In genomic region chr2:195447353-195447975, GRCh38 we compare ENCODE assay signal across 1 cellular context.
TF ChIP-seq lines count a peak whose summit lies in the region.

No MANE protein-coding gene starts in this region.

TF ChIP-seq in HepG2, 621 proteins besides CTCF, POLR2A, EP300 and RAD21 (continued from another document):
- TF ChIP-seq AFF4 (CRISPR knock-in tag; IDR thresholded peaks at IDR 0.05), result no peak
- TF ChIP-seq ZMYM2 (CRISPR knock-in tag; IDR thresholded peaks at IDR 0.05), result no peak
- no peak for TF ChIP-seq IRF2 (CRISPR knock-in tag; IDR thresholded peaks at IDR 0.05)
- TF ChIP-seq DRAP1 (CRISPR knock-in tag; IDR thresholded peaks at IDR 0.05), result no peak
- no peak for TF ChIP-seq NRL (CRISPR knock-in tag; IDR thresholded peaks at IDR 0.05; ENCODE audit: borderline replicate concordance)
- TF ChIP-seq ZFP36 (IDR thresholded peaks at IDR 0.05; ENCODE audit: borderline replicate concordance, low read depth, low read length, partially characterized antibody), result no peak
- TF ChIP-seq HIVEP1 (CRISPR knock-in tag; IDR thresholded peaks at IDR 0.05), result no peak
- TF ChIP-seq THAP9 (CRISPR knock-in tag; IDR thresholded peaks at IDR 0.05; ENCODE audit: borderline replicate concordance), result no peak
- TF ChIP-seq ZNF530 (CRISPR knock-in tag; IDR thresholded peaks at IDR 0.05; ENCODE audit: low read depth), result no peak
- TF ChIP-seq RAD51 (IDR thresholded peaks at IDR 0.05; ENCODE audit: borderline replicate concordance), result no peak
